2 cellular contexts compared by ENCODE assay signal in the genomic region with DNA sequence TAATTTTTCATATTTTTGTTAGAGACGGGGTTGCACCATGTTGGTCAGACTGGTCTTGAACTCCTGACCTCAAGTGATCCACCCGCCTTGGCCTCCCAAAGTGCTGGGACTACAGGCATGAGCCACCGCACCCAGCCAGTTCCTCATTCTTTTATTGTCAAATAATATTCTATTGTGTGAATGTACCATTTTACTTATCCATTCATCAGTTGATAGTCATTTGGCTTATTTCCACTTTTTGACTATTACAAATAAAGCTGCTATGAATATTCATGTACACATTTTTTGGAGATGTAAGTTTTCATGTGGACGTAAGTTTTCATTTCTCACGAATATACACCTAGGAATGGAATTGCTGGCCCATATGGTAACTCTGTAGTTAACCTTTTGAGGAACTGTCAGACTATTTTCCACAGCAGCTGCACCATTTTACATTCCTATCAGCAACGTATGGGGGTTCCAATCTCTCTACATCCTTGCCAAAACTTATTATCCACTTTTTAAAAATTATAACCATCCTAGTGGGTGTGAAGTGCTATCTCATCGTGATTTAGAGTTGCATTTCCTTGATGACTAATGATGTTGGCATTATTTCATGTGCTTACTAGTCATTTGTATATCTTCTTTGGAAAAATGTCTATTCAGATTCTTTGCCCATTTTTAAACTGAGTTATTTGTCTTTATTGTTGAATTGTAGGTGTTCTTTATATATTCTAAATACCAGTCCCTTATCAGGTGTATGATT.
TF ChIP-seq lines count a peak whose summit lies in the region.

No MANE protein-coding gene starts in this region.

TF ChIP-seq in IMR-90, 13 proteins besides CTCF, POLR2A, EP300 and RAD21:
- peak; percentile 78 for TF ChIP-seq NFE2L2 (IDR thresholded peaks at IDR 0.05; ENCODE audit: low read depth, low read length)
- TF ChIP-seq FOS (IDR thresholded peaks at IDR 0.05; ENCODE audit: low read depth, low read length): 0 out of 2 replicates have a peak, but pooled peaks have one; percentile 23
- TF ChIP-seq MAFK (IDR thresholded peaks at IDR 0.05; ENCODE audit: low read depth, low read length): peak; percentile 45
- TF ChIP-seq BHLHE40 (IDR thresholded peaks at IDR 0.05; ENCODE audit: low read depth, low read length): no peak

TF ChIP-seq in K562, 482 proteins besides CTCF, POLR2A, EP300 and RAD21:
- TF ChIP-seq TEAD4 (IDR thresholded peaks at IDR 0.05; ENCODE audit: low read length): no peak
- TF ChIP-seq TEAD4 (CRISPR knock-in tag; IDR thresholded peaks at IDR 0.05; ENCODE audit: borderline replicate concordance): no peak
- TF ChIP-seq SMAD3 (CRISPR knock-in tag; conservative IDR thresholded peaks at IDR 0.05): no peak
- TF ChIP-seq ZNF146 (CRISPR knock-in tag; IDR thresholded peaks at IDR 0.05; ENCODE audit: unreplicated experiment): no peak
- TF ChIP-seq, protein P1, sequence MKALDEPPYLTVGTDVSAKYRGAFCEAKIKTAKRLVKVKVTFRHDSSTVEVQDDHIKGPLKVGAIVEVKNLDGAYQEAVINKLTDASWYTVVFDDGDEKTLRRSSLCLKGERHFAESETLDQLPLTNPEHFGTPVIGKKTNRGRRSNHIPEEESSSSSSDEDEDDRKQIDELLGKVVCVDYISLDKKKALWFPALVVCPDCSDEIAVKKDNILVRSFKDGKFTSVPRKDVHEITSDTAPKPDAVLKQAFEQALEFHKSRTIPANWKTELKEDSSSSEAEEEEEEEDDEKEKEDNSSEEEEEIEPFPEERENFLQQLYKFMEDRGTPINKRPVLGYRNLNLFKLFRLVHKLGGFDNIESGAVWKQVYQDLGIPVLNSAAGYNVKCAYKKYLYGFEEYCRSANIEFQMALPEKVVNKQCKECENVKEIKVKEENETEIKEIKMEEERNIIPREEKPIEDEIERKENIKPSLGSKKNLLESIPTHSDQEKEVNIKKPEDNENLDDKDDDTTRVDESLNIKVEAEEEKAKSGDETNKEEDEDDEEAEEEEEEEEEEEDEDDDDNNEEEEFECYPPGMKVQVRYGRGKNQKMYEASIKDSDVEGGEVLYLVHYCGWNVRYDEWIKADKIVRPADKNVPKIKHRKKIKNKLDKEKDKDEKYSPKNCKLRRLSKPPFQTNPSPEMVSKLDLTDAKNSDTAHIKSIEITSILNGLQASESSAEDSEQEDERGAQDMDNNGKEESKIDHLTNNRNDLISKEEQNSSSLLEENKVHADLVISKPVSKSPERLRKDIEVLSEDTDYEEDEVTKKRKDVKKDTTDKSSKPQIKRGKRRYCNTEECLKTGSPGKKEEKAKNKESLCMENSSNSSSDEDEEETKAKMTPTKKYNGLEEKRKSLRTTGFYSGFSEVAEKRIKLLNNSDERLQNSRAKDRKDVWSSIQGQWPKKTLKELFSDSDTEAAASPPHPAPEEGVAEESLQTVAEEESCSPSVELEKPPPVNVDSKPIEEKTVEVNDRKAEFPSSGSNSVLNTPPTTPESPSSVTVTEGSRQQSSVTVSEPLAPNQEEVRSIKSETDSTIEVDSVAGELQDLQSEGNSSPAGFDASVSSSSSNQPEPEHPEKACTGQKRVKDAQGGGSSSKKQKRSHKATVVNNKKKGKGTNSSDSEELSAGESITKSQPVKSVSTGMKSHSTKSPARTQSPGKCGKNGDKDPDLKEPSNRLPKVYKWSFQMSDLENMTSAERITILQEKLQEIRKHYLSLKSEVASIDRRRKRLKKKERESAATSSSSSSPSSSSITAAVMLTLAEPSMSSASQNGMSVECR (CRISPR knock-in tag; IDR thresholded peaks at IDR 0.05): no peak
- TF ChIP-seq NELFE (IDR thresholded peaks at IDR 0.05; ENCODE audit: insufficient read depth, insufficient read length): no peak
- TF ChIP-seq DACH1 (IDR thresholded peaks at IDR 0.05; ENCODE audit: partially characterized antibody): no peak
- TF ChIP-seq, protein P2, sequence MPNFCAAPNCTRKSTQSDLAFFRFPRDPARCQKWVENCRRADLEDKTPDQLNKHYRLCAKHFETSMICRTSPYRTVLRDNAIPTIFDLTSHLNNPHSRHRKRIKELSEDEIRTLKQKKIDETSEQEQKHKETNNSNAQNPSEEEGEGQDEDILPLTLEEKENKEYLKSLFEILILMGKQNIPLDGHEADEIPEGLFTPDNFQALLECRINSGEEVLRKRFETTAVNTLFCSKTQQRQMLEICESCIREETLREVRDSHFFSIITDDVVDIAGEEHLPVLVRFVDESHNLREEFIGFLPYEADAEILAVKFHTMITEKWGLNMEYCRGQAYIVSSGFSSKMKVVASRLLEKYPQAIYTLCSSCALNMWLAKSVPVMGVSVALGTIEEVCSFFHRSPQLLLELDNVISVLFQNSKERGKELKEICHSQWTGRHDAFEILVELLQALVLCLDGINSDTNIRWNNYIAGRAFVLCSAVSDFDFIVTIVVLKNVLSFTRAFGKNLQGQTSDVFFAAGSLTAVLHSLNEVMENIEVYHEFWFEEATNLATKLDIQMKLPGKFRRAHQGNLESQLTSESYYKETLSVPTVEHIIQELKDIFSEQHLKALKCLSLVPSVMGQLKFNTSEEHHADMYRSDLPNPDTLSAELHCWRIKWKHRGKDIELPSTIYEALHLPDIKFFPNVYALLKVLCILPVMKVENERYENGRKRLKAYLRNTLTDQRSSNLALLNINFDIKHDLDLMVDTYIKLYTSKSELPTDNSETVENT (CRISPR knock-in tag; IDR thresholded peaks at IDR 0.05): no peak
- TF ChIP-seq, protein P3, sequence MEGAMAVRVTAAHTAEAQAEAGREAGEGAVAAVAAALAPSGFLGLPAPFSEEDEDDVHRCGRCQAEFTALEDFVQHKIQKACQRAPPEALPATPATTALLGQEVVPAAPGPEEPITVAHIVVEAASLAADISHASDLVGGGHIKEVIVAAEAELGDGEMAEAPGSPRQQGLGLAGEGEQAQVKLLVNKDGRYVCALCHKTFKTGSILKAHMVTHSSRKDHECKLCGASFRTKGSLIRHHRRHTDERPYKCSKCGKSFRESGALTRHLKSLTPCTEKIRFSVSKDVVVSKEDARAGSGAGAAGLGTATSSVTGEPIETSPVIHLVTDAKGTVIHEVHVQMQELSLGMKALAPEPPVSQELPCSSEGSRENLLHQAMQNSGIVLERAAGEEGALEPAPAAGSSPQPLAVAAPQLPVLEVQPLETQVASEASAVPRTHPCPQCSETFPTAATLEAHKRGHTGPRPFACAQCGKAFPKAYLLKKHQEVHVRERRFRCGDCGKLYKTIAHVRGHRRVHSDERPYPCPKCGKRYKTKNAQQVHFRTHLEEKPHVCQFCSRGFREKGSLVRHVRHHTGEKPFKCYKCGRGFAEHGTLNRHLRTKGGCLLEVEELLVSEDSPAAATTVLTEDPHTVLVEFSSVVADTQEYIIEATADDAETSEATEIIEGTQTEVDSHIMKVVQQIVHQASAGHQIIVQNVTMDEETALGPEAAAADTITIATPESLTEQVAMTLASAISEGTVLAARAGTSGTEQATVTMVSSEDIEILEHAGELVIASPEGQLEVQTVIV (CRISPR knock-in tag; IDR thresholded peaks at IDR 0.05; ENCODE audit: borderline replicate concordance): no peak
- TF ChIP-seq TAL1 (IDR thresholded peaks at IDR 0.05): no peak
- TF ChIP-seq ILK (tag; IDR thresholded peaks at IDR 0.05; ENCODE audit: borderline replicate concordance, low read depth): no peak
- no peak for TF ChIP-seq DMBX1 (CRISPR knock-in tag; IDR thresholded peaks at IDR 0.05; ENCODE audit: borderline replicate concordance)
- TF ChIP-seq, protein P4, sequence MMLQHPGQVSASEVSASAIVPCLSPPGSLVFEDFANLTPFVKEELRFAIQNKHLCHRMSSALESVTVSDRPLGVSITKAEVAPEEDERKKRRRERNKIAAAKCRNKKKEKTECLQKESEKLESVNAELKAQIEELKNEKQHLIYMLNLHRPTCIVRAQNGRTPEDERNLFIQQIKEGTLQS (IDR thresholded peaks at IDR 0.05): peak; percentile 22; the same call in 1 of the 2 replicates
- TF ChIP-seq, protein P4 (CRISPR knock-in tag; conservative IDR thresholded peaks at IDR 0.05): no peak
- no peak for TF ChIP-seq KAT2B (IDR thresholded peaks at IDR 0.05; ENCODE audit: low read depth, low read length)
- no peak for TF ChIP-seq POU5F1 (IDR thresholded peaks at IDR 0.05; ENCODE audit: borderline replicate concordance, low read depth, low read length, partially characterized antibody)
- peak; percentile 36; the same call in 1 of the 2 replicates for TF ChIP-seq FOSL1 (tag; conservative IDR thresholded peaks at IDR 0.05)
- no peak for TF ChIP-seq ZKSCAN8 (CRISPR knock-in tag; IDR thresholded peaks at IDR 0.05)
- no peak for TF ChIP-seq STAT5B (CRISPR knock-in tag; IDR thresholded peaks at IDR 0.05)
- no peak for TF ChIP-seq CBX5 (IDR thresholded peaks at IDR 0.05; ENCODE audit: borderline replicate concordance, low read depth)
TF ChIP-seq in K562: peak in this region for 2.
